In genomic region chr16:11636172-11636721, GRCh38 we compare ENCODE assay signal across 11 cellular contexts. TPM values are rescaled to one million over a fixed set of nuclear protein-coding genes. Genes with fewer than 3 reads are reported as not detected.
DNase-seq lines count a peak whose midpoint lies in the region; ATAC-seq, FAIRE-seq and TF ChIP-seq lines count a peak whose summit lies in the region.
"Had no signal": no experiment of that assay in that cellular context is flagged by ENCODE, and none has a peak within 500 bp of the region (broad histone marks: within the 10 kb centered on the region; RNA-seq: fewer than 3 reads in every experiment).

No MANE protein-coding gene starts in this region.

- H3K27ac ChIP-seq in HepG2 (ENCODE audit: extremely low read length, insufficient read depth, low read length) = no peak overlapping the region
- no peak overlapping the region for H3K27ac ChIP-seq in right lobe of liver
- no peak overlapping the region for H3K27ac ChIP-seq in PC-3 (ENCODE audit: low read length)
- H3K27ac ChIP-seq in keratinocyte (ENCODE audit: control insufficient read depth, insufficient read depth, low read length) = peak overlapping the region; percentile 64
- H3K27ac ChIP-seq in SK-N-SH (ENCODE audit: low read depth in 2 of 2, low read length in 1 of 2) = no peak overlapping the region
- H3K27ac ChIP-seq: right atrium auricular region had no signal

- H3K4me2 ChIP-seq in HepG2 (ENCODE audit: low read depth, low read length) (0 out of 2 replicates have a peak overlapping the region, but pooled peaks have one; percentile 1), PC-3 (ENCODE audit: low read length) (peak overlapping the region; percentile 26), keratinocyte (ENCODE audit: control insufficient read depth, extremely low read depth, insufficient read depth, low read depth, low read length) (peak overlapping the region; percentile 83), SK-N-SH (no peak overlapping the region)

- H3K27me3 ChIP-seq in HepG2 (ENCODE audit: control insufficient read depth in 1 of 2, insufficient read depth in 2 of 2, low read length in 2 of 2) (peaks cover 0 to 13% of the 10 kb centered on the region in 2 experiments; a peak in 2 of 5 replicates), right lobe of liver (no peaks in the 10 kb centered on the region), PC-3 (ENCODE audit: low read length) (no peaks in the 10 kb centered on the region), keratinocyte (ENCODE audit: control insufficient read depth, extremely low read depth, insufficient read depth, low read length) (no peaks in the 10 kb centered on the region), SK-N-SH (ENCODE audit: insufficient read depth) (no peaks in the 10 kb centered on the region)
- H3K27me3 ChIP-seq: right atrium auricular region had no signal

- BruUV-seq in HepG2 (replicated peaks; lab: Mats Ljungman, UMichigan) = no TSS peak
- no TSS peak for BruUV-seq in PC-3 (replicated peaks; lab: Mats Ljungman, UMichigan)

- H3K9ac ChIP-seq in HepG2 (ENCODE audit: insufficient read depth, low read depth, low read length) (no peak overlapping the region), PC-3 (ENCODE audit: low read length) (no peak overlapping the region), keratinocyte (ENCODE audit: control insufficient read depth, extremely low read depth, insufficient read depth, low read length) (peak overlapping the region; percentile 59), SK-N-SH (no peak overlapping the region)

- peaks cover 44% of the 10 kb centered on the region for H3K4me1 ChIP-seq in HepG2 (ENCODE audit: insufficient read depth, low read length)
- H3K4me1 ChIP-seq in right lobe of liver = peaks cover 0 to 17% (median 7%) of the 10 kb centered on the region in 4 donors
- peaks cover 16% of the 10 kb centered on the region for H3K4me1 ChIP-seq in PC-3 (ENCODE audit: insufficient read depth, low read length)
- H3K4me1 ChIP-seq in keratinocyte (ENCODE audit: control insufficient read depth, extremely low read depth, insufficient read depth, low read length) = peaks cover 23% of the 10 kb centered on the region
- H3K4me1 ChIP-seq in SK-N-SH (ENCODE audit: control insufficient read depth in 1 of 2, insufficient read depth in 2 of 2, low read depth in 1 of 2, low read length in 1 of 2) = peaks cover 10 to 13% of the 10 kb centered on the region in 2 experiments; a peak in 3 of 4 replicates

- intact Hi-C loops in HepG2 (cut with micrococcal nuclease; ENCODE audit: unreplicated experiment) = no loop called here
- intact Hi-C loops in right lobe of liver (cut with DNase I) = no loop called here
- intact Hi-C loops in PC-3 (cut with micrococcal nuclease) = no loop called here

- WGBS in HepG2 (ENCODE audit: low lambda C conversion rate) = 22% methylated on average over 14 of the region's 14 CpGs
- WGBS in right lobe of liver (ENCODE audit: insufficient coverage, low coverage, low lambda C conversion rate, missing lambda C conversion rate) = 60% methylated on average over 12 of the region's 14 CpGs
- 92% methylated on average over 14 of the region's 14 CpGs for WGBS in SK-N-SH (ENCODE audit: low lambda C conversion rate)

- H3K4me3 ChIP-seq in HepG2 (replicated peaks in 1 of 3; ENCODE audit: insufficient read depth in 1 of 3, low read depth in 2 of 3, low read length in 3 of 3) = no peak overlapping the region
- H3K4me3 ChIP-seq in right lobe of liver = no peak overlapping the region
- H3K4me3 ChIP-seq in PC-3 (ENCODE audit: low read length) = no peak overlapping the region
- H3K4me3 ChIP-seq in keratinocyte (ENCODE audit: control insufficient read depth in 2 of 3, extremely low read depth in 1 of 3, insufficient read depth in 2 of 3, low read depth in 1 of 3, low read length in 3 of 3) = peak overlapping the region in 2 of 3 experiments; percentile 38 to 65
- no peak overlapping the region for H3K4me3 ChIP-seq in SK-N-SH (ENCODE audit: low read depth in 2 of 2, low read length in 1 of 2)
- H3K4me3 ChIP-seq: right atrium auricular region had no signal

- no peaks in the 10 kb centered on the region for H3K36me3 ChIP-seq in HepG2 (replicated peaks in 1 of 2; ENCODE audit: control insufficient read depth in 1 of 2, insufficient read depth in 2 of 2, low read length in 2 of 2)
- H3K36me3 ChIP-seq in right lobe of liver = no peaks in the 10 kb centered on the region
- H3K36me3 ChIP-seq in PC-3 (ENCODE audit: low read depth, low read length) = no peaks in the 10 kb centered on the region
- H3K36me3 ChIP-seq in keratinocyte (ENCODE audit: control insufficient read depth in 2 of 2, extremely low read depth in 1 of 2, insufficient read depth in 2 of 2, low read length in 2 of 2) = no peaks in the 10 kb centered on the region
- no peaks in the 10 kb centered on the region for H3K36me3 ChIP-seq in SK-N-SH (replicated peaks in 1 of 2; ENCODE audit: control insufficient read depth in 1 of 2, insufficient read depth in 2 of 2, low read length in 1 of 2)
- H3K36me3 ChIP-seq: right atrium auricular region had no signal

- in situ Hi-C loops in HepG2 (cut with HindIII; ENCODE audit: extremely low pct_ligation_motif_present, low pct_unique_long_range_greater_than_20kb) = no loop called here

- TF ChIP-seq EP300 in HepG2 (IDR thresholded peaks at IDR 0.05; ENCODE audit: low read depth in 2 of 2, low read length in 2 of 2) (no peak), HepG2 (CRISPR knock-in tag; IDR thresholded peaks at IDR 0.05; ENCODE audit: borderline replicate concordance) (no peak), SK-N-SH (IDR thresholded peaks at IDR 0.05; ENCODE audit: borderline replicate concordance in 1 of 2, low read depth in 1 of 2, low read length in 1 of 2) (no peak)

- no peak overlapping the region for H2AFZ ChIP-seq in HepG2 (ENCODE audit: low read length)
- no peak overlapping the region for H2AFZ ChIP-seq in PC-3 (ENCODE audit: low read length)
- H2AFZ ChIP-seq in keratinocyte (ENCODE audit: control insufficient read depth, low read length) = peak overlapping the region; percentile 83
- no peak overlapping the region for H2AFZ ChIP-seq in SK-N-SH (ENCODE audit: low read depth)

- TF ChIP-seq RAD21 in HepG2 (CRISPR knock-in tag; IDR thresholded peaks at IDR 0.05) = no peak
- no peak for TF ChIP-seq RAD21 in SK-N-SH (IDR thresholded peaks at IDR 0.05; ENCODE audit: low read length)

- dilution Hi-C loops in keratinocyte (cut with MboI; ENCODE audit: extremely low pct_ligation_motif_present, low sequenced_read_pairs) = no loop called here

- H3K79me2 ChIP-seq in HepG2 (ENCODE audit: insufficient read depth, low read length) = no peaks in the 10 kb centered on the region
- no peaks in the 10 kb centered on the region for H3K79me2 ChIP-seq in PC-3 (ENCODE audit: low read length)
- H3K79me2 ChIP-seq in keratinocyte (ENCODE audit: control insufficient read depth, insufficient read depth, low read length) = no peaks in the 10 kb centered on the region
- no peaks in the 10 kb centered on the region for H3K79me2 ChIP-seq in SK-N-SH (ENCODE audit: insufficient read depth)

- DNase-seq in HepG2 (ENCODE audit: low spot score) (peak; percentile 56), right lobe of liver (no peak), PC-3 (peak; percentile 58), keratinocyte (ENCODE audit: low read depth, low spot score) (peak; percentile 76), SK-N-SH (no peak), AG20443 (ENCODE audit: low spot score) (no peak)
- DNase-seq: activated T-cell treated with anti-CD3 and anti-CD28 coated beads, Interleukin-2, amount 50 U/mL, for 4 hours; hypothalamus had no signal

- H4K20me1 ChIP-seq in HepG2 (ENCODE audit: insufficient read depth, low read length) (no peaks in the 10 kb centered on the region), PC-3 (ENCODE audit: low read length) (no peaks in the 10 kb centered on the region), keratinocyte (ENCODE audit: control insufficient read depth, extremely low read depth, insufficient read depth, low read length) (no peaks in the 10 kb centered on the region), SK-N-SH (ENCODE audit: insufficient read depth) (no peaks in the 10 kb centered on the region)

- CTCF ChIA-PET in HepG2 (lab: Yijun Ruan, JAX; ENCODE audit: low intra/inter-chr PET ratio, low total read pairs) = no interaction called here
- CTCF ChIA-PET in PC-3 (lab: Charles Lee) = no interaction called here
- CTCF ChIA-PET in SK-N-SH (lab: Yijun Ruan, JAX) = interaction anchor here (0.6 to 2.3 kb wide), 3 partner anchors 78 to 240 kb away, joined by 3 to 6 read pairs (median 3); no protein-coding TSS in a partner anchor

- POLR2A ChIA-PET in HepG2 (lab: Yijun Ruan, JAX) (interaction anchor here (1.0 kb wide), 1 partner anchor 50 kb away, joined by 3 read pairs; the partner anchor contains the start of gene LITAF), PC-3 (lab: Charles Lee; ENCODE audit: unreplicated experiment) (no interaction called here), SK-N-SH (lab: Yijun Ruan, JAX) (no interaction called here)

- H3K9me2 ChIP-seq in PC-3 (replicated peaks; ENCODE audit: low read length) (no peaks in the 10 kb centered on the region), SK-N-SH (no peaks in the 10 kb centered on the region)

- no peaks in the 10 kb centered on the region for H3K9me3 ChIP-seq in HepG2 (ENCODE audit: low read length)
- H3K9me3 ChIP-seq in right lobe of liver = no peaks in the 10 kb centered on the region
- no peaks in the 10 kb centered on the region for H3K9me3 ChIP-seq in PC-3 (ENCODE audit: low read length)
- no peaks in the 10 kb centered on the region for H3K9me3 ChIP-seq in keratinocyte (ENCODE audit: control insufficient read depth, low read depth, low read length)
- H3K9me3 ChIP-seq in SK-N-SH = no peaks in the 10 kb centered on the region
- H3K9me3 ChIP-seq: right atrium auricular region had no signal

- no peaks in the 10 kb centered on the region for H3K9me1 ChIP-seq in keratinocyte (ENCODE audit: control insufficient read depth, extremely low read depth, insufficient read depth, low read length)

- H3F3A ChIP-seq in PC-3 (ENCODE audit: low read length, unreplicated experiment) (no peaks in the 10 kb centered on the region), SK-N-SH (replicated peaks; ENCODE audit: insufficient read depth) (peaks cover 7% of the 10 kb centered on the region)

- TF ChIP-seq CTCF in HepG2 (CRISPR knock-in tag; IDR thresholded peaks at IDR 0.05) (no peak), right lobe of liver (IDR thresholded peaks at IDR 0.05) (no peak), PC-3 (conservative IDR thresholded peaks at IDR 0.05; ENCODE audit: low read depth, low read length) (no peak), keratinocyte (optimal IDR thresholded peaks at IDR 0.05 in 1 of 3, IDR thresholded peaks at IDR 0.05 in 1 of 3, conservative IDR thresholded peaks at IDR 0.05 in 1 of 3; ENCODE audit: extremely low read depth in 1 of 3, insufficient read depth in 2 of 3, low read length in 3 of 3) (no peak), SK-N-SH (IDR thresholded peaks at IDR 0.05) (no peak)

- FAIRE-seq in HepG2 (lab: Jason Lieb, UNC) = no peak
- peak; percentile 90 for FAIRE-seq in keratinocyte (lab: Jason Lieb, UNC)

- no peak for TF ChIP-seq POLR2A in HepG2 (IDR thresholded peaks at IDR 0.05; ENCODE audit: insufficient read depth in 1 of 2, low read depth in 2 of 2, low read length in 2 of 2)
- no peak for TF ChIP-seq POLR2A in right lobe of liver (IDR thresholded peaks at IDR 0.05)

- ATAC-seq in HepG2 (peak; percentile 8; the same call in 1 of the 3 replicates), right lobe of liver (no peak), PC-3 (no peak; the same call in 1 of the 2 replicates), HG02970 (IDR thresholded peaks at IDR 0.05; ENCODE audit: low FRiP score, unreplicated experiment) (no peak), GM21367 (IDR thresholded peaks at IDR 0.05; ENCODE audit: unreplicated experiment) (no peak)
- ATAC-seq: activated T-cell treated with anti-CD3 and anti-CD28 coated beads, Interleukin-2, amount 50 U/mL, for 4 hours had no signal

RNA-seq across cellular contexts. Expression of gene SNN, which starts 32.0 kb away (rescaled TPM):
- 8.4 TPM in 2 replicates for total RNA-seq in HepG2 (2016; rRNA removed; fragmentation: Illumina TruSeq; extraction: Trizol)
- 7.1 and 8.0 TPM in 2 replicates for total RNA-seq in HepG2 (2016; cell fraction: cytosol; rRNA removed; fragmentation: Illumina TruSeq; extraction: Trizol; ENCODE audit: low read depth)
- total RNA-seq in HepG2 (2016; cell fraction: insoluble cytoplasmic fraction; rRNA removed; fragmentation: Illumina TruSeq; extraction: Trizol) = 6.0 and 8.2 TPM in 2 replicates
- 18.8 and 19.0 TPM in 2 replicates for total RNA-seq in HepG2 (2016; cell fraction: membrane; rRNA removed; fragmentation: Illumina TruSeq; extraction: Trizol)
- 4.0 and 5.8 TPM in 2 replicates for total RNA-seq in HepG2 (2016; cell fraction: nucleus; rRNA removed; fragmentation: Illumina TruSeq; extraction: Trizol)
- polyA plus RNA-seq in HepG2 (2011; rRNA removed) = 5.2 and 5.6 TPM in 2 replicates
- polyA plus RNA-seq in HepG2 (2011; cell fraction: cytosol; rRNA removed) = 4.6 and 5.0 TPM in 2 replicates
- 4.7 and 4.9 TPM in 2 replicates for polyA plus RNA-seq in HepG2 (2011; cell fraction: nucleus; rRNA removed)
- 3.0 and 3.4 TPM in 2 replicates for polyA plus RNA-seq in HepG2 (2012)
- polyA plus RNA-seq in HepG2 (2016; cell fraction: cytosol; fragmentation: Illumina TruSeq; extraction: Trizol; ENCODE audit: low read depth) = 8.8 and 9.8 TPM in 2 replicates
- 8.1 and 9.3 TPM in 2 replicates for polyA plus RNA-seq in HepG2 (2016; cell fraction: insoluble cytoplasmic fraction; fragmentation: Illumina TruSeq; extraction: Trizol; ENCODE audit: low read depth)
- 17.1 and 17.3 TPM in 2 replicates for polyA plus RNA-seq in HepG2 (2016; cell fraction: membrane; fragmentation: Illumina TruSeq; extraction: Trizol; ENCODE audit: low read depth)
- polyA plus RNA-seq in HepG2 (2016; cell fraction: nucleus; fragmentation: Illumina TruSeq; extraction: Trizol; ENCODE audit: insufficient read depth, low read depth) = 7.7 and 8.0 TPM in 2 replicates
- 2.2 and 3.6 TPM in 2 replicates for polyA minus RNA-seq in HepG2 (2011; rRNA and poly(A)+ RNA removed; ENCODE audit: low replicate concordance)
- 1.6 and 1.9 TPM in 2 replicates for polyA minus RNA-seq in HepG2 (2011; cell fraction: cytosol; rRNA and poly(A)+ RNA removed)
- 4.4 and 4.9 TPM in 2 replicates for polyA minus RNA-seq in HepG2 (2011; cell fraction: nucleus; rRNA and poly(A)+ RNA removed)
- total RNA-seq in right lobe of liver = 1 to 10 TPM; 3.5 to 7.9 (median 5.6) TPM
- total RNA-seq in PC-3 (2014; rRNA removed) = 4.3 and 5.4 TPM in 2 replicates
- 15.9 to 18.1 TPM (median 17.3 TPM) in 3 replicates for polyA plus RNA-seq in keratinocyte
- polyA plus RNA-seq in keratinocyte (2011; ENCODE audit: low read depth) = 6.6 TPM
- 19.3 and 21.9 TPM in 2 replicates for polyA plus RNA-seq in keratinocyte (2011; cell fraction: cytosol; rRNA removed)
- polyA plus RNA-seq in keratinocyte (2011; cell fraction: nucleus; rRNA removed) = 16.5 and 16.8 TPM in 2 replicates
- 12.8 and 15.6 TPM in 2 replicates for polyA plus RNA-seq in keratinocyte (2012; ENCODE audit: low replicate concordance)
- polyA minus RNA-seq in keratinocyte = 10.2 to 11.8 TPM (median 11.2 TPM) in 3 replicates
- 17.3 TPM for polyA minus RNA-seq in keratinocyte (2011; cell fraction: cytosol; rRNA and poly(A)+ RNA removed)
- polyA minus RNA-seq in keratinocyte (2011; cell fraction: nucleus; rRNA and poly(A)+ RNA removed) = 6.4 and 10.1 TPM in 2 replicates
- polyA plus RNA-seq in SK-N-SH (2012; rRNA removed) = 15.4 and 15.8 TPM in 2 replicates
- 12.8 and 15.4 TPM in 2 replicates for polyA plus RNA-seq in SK-N-SH (2012; cell fraction: cytosol; rRNA removed)
- 7.2 and 10.5 TPM in 2 replicates for polyA plus RNA-seq in SK-N-SH (2012; cell fraction: nucleus; rRNA removed)

RNA-seq across cellular contexts. Expression of gene LITAF, which starts 49.5 kb away (rescaled TPM):
- total RNA-seq in HepG2 (2016; rRNA removed; fragmentation: Illumina TruSeq; extraction: Trizol) (141 and 186 TPM in 2 replicates), right lobe of liver (100 to 1,000 TPM in 1 of 6 experiments, 10 to 100 TPM in 5; 43.7 to 148 (median 59.1) TPM), PC-3 (2014; rRNA removed) (12.8 and 13.1 TPM in 2 replicates)
- total RNA-seq in HepG2 (2016; cell fraction: cytosol; rRNA removed; fragmentation: Illumina TruSeq; extraction: Trizol; ENCODE audit: low read depth) = 30.0 and 32.3 TPM in 2 replicates
- 139 and 174 TPM in 2 replicates for total RNA-seq in HepG2 (2016; cell fraction: insoluble cytoplasmic fraction; rRNA removed; fragmentation: Illumina TruSeq; extraction: Trizol)
- 118 and 119 TPM in 2 replicates for total RNA-seq in HepG2 (2016; cell fraction: membrane; rRNA removed; fragmentation: Illumina TruSeq; extraction: Trizol)
- 60.6 and 72.1 TPM in 2 replicates for total RNA-seq in HepG2 (2016; cell fraction: nucleus; rRNA removed; fragmentation: Illumina TruSeq; extraction: Trizol)
- polyA plus RNA-seq in HepG2 (2011; rRNA removed) (80.1 and 95.5 TPM in 2 replicates), keratinocyte (56.8 to 145 TPM (median 85.4 TPM) in 3 replicates), SK-N-SH (2012; rRNA removed) (26.6 and 45.7 TPM in 2 replicates)
- 121 and 137 TPM in 2 replicates for polyA plus RNA-seq in HepG2 (2011; cell fraction: cytosol; rRNA removed)
- polyA plus RNA-seq in HepG2 (2011; cell fraction: nucleus; rRNA removed) = 61.9 and 67.8 TPM in 2 replicates
- polyA plus RNA-seq in HepG2 (2012) = 113 and 128 TPM in 2 replicates
- polyA plus RNA-seq in HepG2 (2016; cell fraction: cytosol; fragmentation: Illumina TruSeq; extraction: Trizol; ENCODE audit: low read depth) = 48.2 and 51.8 TPM in 2 replicates
- polyA plus RNA-seq in HepG2 (2016; cell fraction: insoluble cytoplasmic fraction; fragmentation: Illumina TruSeq; extraction: Trizol; ENCODE audit: low read depth) = 322 and 369 TPM in 2 replicates
- polyA plus RNA-seq in HepG2 (2016; cell fraction: membrane; fragmentation: Illumina TruSeq; extraction: Trizol; ENCODE audit: low read depth) = 139 and 153 TPM in 2 replicates
- polyA plus RNA-seq in HepG2 (2016; cell fraction: nucleus; fragmentation: Illumina TruSeq; extraction: Trizol; ENCODE audit: insufficient read depth, low read depth) = 125 and 129 TPM in 2 replicates
- polyA minus RNA-seq in HepG2 (2011; rRNA and poly(A)+ RNA removed; ENCODE audit: low replicate concordance) = 155 and 250 TPM in 2 replicates
- polyA minus RNA-seq in HepG2 (2011; cell fraction: cytosol; rRNA and poly(A)+ RNA removed) = 71.1 and 86.5 TPM in 2 replicates
- polyA minus RNA-seq in HepG2 (2011; cell fraction: nucleus; rRNA and poly(A)+ RNA removed) = 45.8 and 58.4 TPM in 2 replicates
- polyA plus RNA-seq in keratinocyte (2011; ENCODE audit: low read depth) = 40.8 TPM
- polyA plus RNA-seq in keratinocyte (2011; cell fraction: cytosol; rRNA removed) = 145 and 178 TPM in 2 replicates
- 81.8 and 90.5 TPM in 2 replicates for polyA plus RNA-seq in keratinocyte (2011; cell fraction: nucleus; rRNA removed)
- polyA plus RNA-seq in keratinocyte (2012; ENCODE audit: low replicate concordance) = 118 and 158 TPM in 2 replicates
- 98.1 to 234 TPM (median 126 TPM) in 3 replicates for polyA minus RNA-seq in keratinocyte
- 127 TPM for polyA minus RNA-seq in keratinocyte (2011; cell fraction: cytosol; rRNA and poly(A)+ RNA removed)
- 34.0 and 41.3 TPM in 2 replicates for polyA minus RNA-seq in keratinocyte (2011; cell fraction: nucleus; rRNA and poly(A)+ RNA removed)
- 30.2 and 34.1 TPM in 2 replicates for polyA plus RNA-seq in SK-N-SH (2012; cell fraction: cytosol; rRNA removed)
- 12.8 and 22.5 TPM in 2 replicates for polyA plus RNA-seq in SK-N-SH (2012; cell fraction: nucleus; rRNA removed)

Comparison
In these comparisons a context has a peak if more than half of its experiments do, and no peak if none do; other contexts are left out.
1. DNase-seq: peak in HepG2 (single experiment), PC-3 (single experiment) and keratinocyte (single experiment); none in right lobe of liver (0 of 3), SK-N-SH (single experiment) and AG20443 (single experiment).
2. H3K4me3 ChIP-seq: peak in keratinocyte (2 of 3); none in HepG2 (0 of 3), right lobe of liver (0 of 3), PC-3 (single experiment) and SK-N-SH (0 of 2).